8 cellular contexts compared by ENCODE assay signal in genomic region chrX:136251042-136251991, GRCh38. TPM values are rescaled to one million over a fixed set of nuclear protein-coding genes. Genes with fewer than 3 reads are reported as not detected.
DNase-seq lines count a peak whose midpoint lies in the region; ATAC-seq and TF ChIP-seq lines count a peak whose summit lies in the region.

Gene MAP7D3 (minus strand): TSS chrX:136251400. CDS start chrX:136251358, 42 bp downstream.

- peaks cover 11% of the 10 kb centered on the region; the same call in 1 of the 2 replicates for H3K4me1 ChIP-seq in HUES6 (ENCODE audit: control insufficient read depth, insufficient read depth, low read length)
- peaks cover 12% of the 10 kb centered on the region for H3K4me1 ChIP-seq in adipocyte (ENCODE audit: control insufficient read depth, insufficient read depth, low read length)
- peaks cover 9% of the 10 kb centered on the region for H3K4me1 ChIP-seq in left ventricle myocardium inferior

- H3K9me3 ChIP-seq in HUES6 (ENCODE audit: control insufficient read depth, insufficient read depth, low read depth, low read length) (no peaks in the 10 kb centered on the region), adipocyte (ENCODE audit: control insufficient read depth, low read length) (no peaks in the 10 kb centered on the region), left ventricle myocardium inferior (replicated peaks) (no peaks in the 10 kb centered on the region)

- H3K4me3 ChIP-seq in HUES6 (ENCODE audit: low read depth, low read length) (peak within 1 kb of the TSS; percentile 67), adipocyte (ENCODE audit: low read length) (peak within 1 kb of the TSS; percentile 85), left ventricle myocardium inferior (peak within 1 kb of the TSS; percentile 85)

- peak; percentile 81 for ATAC-seq in GM21423 (IDR thresholded peaks at IDR 0.05; ENCODE audit: unreplicated experiment)

- intact Hi-C loops in left ventricle myocardium inferior (cut with micrococcal nuclease), result no loop called here

- TF ChIP-seq CTCF in left ventricle myocardium inferior (IDR thresholded peaks at IDR 0.05; ENCODE audit: borderline replicate concordance), result no peak

- DNase-seq in DMS153 (lab: John Stamatoyannopoulos, UW) (peak; percentile 19), SW 1271 (lab: John Stamatoyannopoulos, UW) (peak; percentile 6 to 46), adipocyte (ENCODE audit: low read depth) (peak; percentile 79), left ventricle myocardium inferior (peak; percentile 69), renal cortical epithelial cell (ENCODE audit: low read depth) (peak; percentile 36), NCI-H187 (lab: John Stamatoyannopoulos, UW) (no peak)

- H3K36me3 ChIP-seq in HUES6 (ENCODE audit: control insufficient read depth, insufficient read depth, low read length), result no peaks in the 10 kb centered on the region
- no peaks in the 10 kb centered on the region for H3K36me3 ChIP-seq in adipocyte (ENCODE audit: control insufficient read depth, insufficient read depth, low read length, severe bottlenecking)
- no peaks in the 10 kb centered on the region for H3K36me3 ChIP-seq in left ventricle myocardium inferior

- H3K9ac ChIP-seq in HUES6 (ENCODE audit: low read length) (peak within 1 kb of the TSS; percentile 70), adipocyte (ENCODE audit: low read length) (peak within 1 kb of the TSS; percentile 86)

- no peak within 1 kb of the TSS; the same call in 1 of the 2 replicates for H3K27ac ChIP-seq in HUES6 (ENCODE audit: low read depth, low read length)
- peak within 1 kb of the TSS; percentile 84 for H3K27ac ChIP-seq in left ventricle myocardium inferior (replicated peaks)

- H3K27me3 ChIP-seq in HUES6 (ENCODE audit: control insufficient read depth, insufficient read depth, low read length) (peaks cover 8% of the 10 kb centered on the region; the same call in 1 of the 2 replicates), adipocyte (replicated peaks; ENCODE audit: control insufficient read depth, insufficient read depth, low read length) (peaks cover 7% of the 10 kb centered on the region), left ventricle myocardium inferior (ENCODE audit: low read depth) (no peaks in the 10 kb centered on the region)

RNA-seq across cellular contexts. Expression of gene MAP7D3, which starts in this region (rescaled TPM):
- 13.8 TPM for total RNA-seq in left ventricle myocardium inferior
- 15.6 and 28.1 TPM in 2 replicates for total RNA-seq in renal cortical epithelial cell

Comparison
In these comparisons a context has a peak if more than half of its experiments do, and no peak if none do; other contexts are left out.
1. DNase-seq: peak in DMS153 (single experiment), SW 1271 (2 of 2), adipocyte (single experiment), left ventricle myocardium inferior (single experiment) and renal cortical epithelial cell (single experiment); none in NCI-H187 (0 of 2).
2. Peak in every context shown above with its lines, with median percentiles within 50 percentile points of each other: H3K4me3 ChIP-seq.